ENCODE assay signal across 21 cellular contexts in the genomic region with DNA sequence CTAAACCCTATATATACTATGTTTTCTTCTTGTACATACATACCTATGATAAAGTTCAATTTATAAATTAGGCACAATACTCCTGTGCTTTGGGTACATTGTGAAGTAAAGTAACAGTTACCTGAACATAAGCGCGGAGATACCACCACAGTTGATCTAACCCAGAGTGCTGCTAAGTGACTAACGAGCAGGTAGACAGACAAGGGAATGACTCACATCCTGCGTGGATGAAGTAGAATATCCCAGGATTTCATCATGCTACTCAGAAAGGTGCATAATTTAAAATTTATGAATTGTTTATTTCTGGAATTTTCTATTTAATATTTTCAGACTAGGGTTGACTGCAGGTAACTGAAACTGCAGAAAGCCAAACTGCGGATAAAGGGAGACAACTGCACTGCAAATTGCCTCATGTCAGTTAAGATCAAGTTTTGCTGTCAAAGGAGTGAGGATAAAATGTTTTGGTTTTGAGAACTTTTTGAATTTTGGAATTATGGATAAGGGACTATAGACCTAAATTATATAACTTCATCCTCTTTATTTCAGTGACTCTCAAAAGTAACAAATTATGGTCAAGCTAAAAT. TPM values are rescaled to one million over a fixed set of nuclear protein-coding genes. Genes with fewer than 3 reads are reported as not detected.
DNase-seq lines count a peak whose midpoint lies in the region; ATAC-seq and TF ChIP-seq lines count a peak whose summit lies in the region.
"Had no signal": no experiment of that assay in that cellular context is flagged by ENCODE, and none has a peak within 500 bp of the region (broad histone marks: within the 10 kb centered on the region; RNA-seq: fewer than 3 reads in every experiment).

No MANE protein-coding gene starts in this region.

- peaks cover 0 to 14% (median 0%) of the 10 kb centered on the region in 4 donors for H3K36me3 ChIP-seq in transverse colon
- H3K36me3 ChIP-seq in Caco-2 (ENCODE audit: control insufficient read depth, insufficient read depth, low read length) = no peaks in the 10 kb centered on the region
- H3K36me3 ChIP-seq: pancreas, vagina had no signal

- H3K27me3 Mint-ChIP-seq in Caco-2 (ENCODE audit: insufficient read depth, unreplicated experiment) = no peaks in the 10 kb centered on the region
- H3K27me3 Mint-ChIP-seq: T-helper 17 cell had no signal

- no peak for TF ChIP-seq EP300 in transverse colon (IDR thresholded peaks at IDR 0.05; ENCODE audit: low read depth)

- no peak for TF ChIP-seq POLR2A in transverse colon (IDR thresholded peaks at IDR 0.05)

- TF ChIP-seq CTCF in transverse colon (IDR thresholded peaks at IDR 0.05) (no peak), Caco-2 (IDR thresholded peaks at IDR 0.05; ENCODE audit: insufficient read depth in 1 of 2, low read depth in 1 of 2, low read length in 1 of 2, severe bottlenecking in 1 of 2, unreplicated experiment in 1 of 2) (no peak)

- H3K27ac Mint-ChIP-seq in Caco-2 (ENCODE audit: unreplicated experiment) = no peak overlapping the region
- H3K27ac Mint-ChIP-seq: T-helper 17 cell had no signal

- H3K4me1 Mint-ChIP-seq in Caco-2 (ENCODE audit: low read depth, unreplicated experiment) = no peaks in the 10 kb centered on the region

- no peak for ATAC-seq in GM21515 (IDR thresholded peaks at IDR 0.05; ENCODE audit: unreplicated experiment)
- ATAC-seq: T-helper 17 cell had no signal

- H3K27me3 ChIP-seq in transverse colon (no peaks in the 10 kb centered on the region), Caco-2 (replicated peaks; ENCODE audit: control insufficient read depth, insufficient read depth, low read length) (no peaks in the 10 kb centered on the region)
- H3K27me3 ChIP-seq: esophagus squamous epithelium, pancreas, vagina had no signal

- POLR2A ChIA-PET in Caco-2 (lab: Charles Lee) = no interaction called here

- H3K36me3 Mint-ChIP-seq in Caco-2 (ENCODE audit: insufficient read depth, unreplicated experiment) = peaks cover 28% of the 10 kb centered on the region

- CTCF ChIA-PET in Caco-2 (lab: Charles Lee) = no interaction called here

- H3K9me3 Mint-ChIP-seq in Caco-2 (ENCODE audit: unreplicated experiment) = no peaks in the 10 kb centered on the region

- no TSS peak for BruUV-seq in Caco-2 (replicated peaks; lab: Mats Ljungman, UMichigan)

- DNase-seq in DMS53 (lab: John Stamatoyannopoulos, UW) = peak; percentile 66
- peak; percentile 49 for DNase-seq in HT1080 (ENCODE audit: low read depth)
- DNase-seq in amniotic epithelial cell (ENCODE audit: low read depth) = peak; percentile 69
- peak; percentile 26 for DNase-seq in glomerular visceral epithelial cell (ENCODE audit: extremely low spot score)
- no peak for DNase-seq in SHP77 treated with DMSO at 0.1 percent for 48 hours (lab: John Stamatoyannopoulos, UW)
- no peak for DNase-seq in transverse colon
- DNase-seq in Caco-2 = no peak
- DNase-seq: activated CD4-positive, alpha-beta T cell treated with anti-CD3 and anti-CD28 coated beads for 1 hour; AML-193; esophagus squamous epithelium; hippocampal formation; left ventricle myocardium inferior; NCI-H1417 treated with DMSO at 0.1 percent for 48 hours; NCI-H510A treated with DMSO at 0.1 percent for 48 hours; pancreas; RPMI8226; stimulated activated naive CD4-positive, alpha-beta T cell treated with Interleukin-2 at 50 U/mL for 16 hours; T-helper 17 cell had no signal

- WGBS in transverse colon (ENCODE audit: low coverage in 1 of 2), 2 donors = 87 to 95% methylated on average over 5 of the region's 5 CpGs

- H3K4me1 ChIP-seq in transverse colon (peaks cover 0 to 14% (median 3%) of the 10 kb centered on the region in 4 donors), Caco-2 (no peaks in the 10 kb centered on the region)
- H3K4me1 ChIP-seq: vagina had no signal

- H3K4me3 Mint-ChIP-seq in Caco-2 (ENCODE audit: unreplicated experiment) = no peak overlapping the region
- H3K4me3 Mint-ChIP-seq: T-helper 17 cell had no signal

- no peak overlapping the region for H3K4me3 ChIP-seq in transverse colon
- no peak overlapping the region for H3K4me3 ChIP-seq in Caco-2 (ENCODE audit: low read depth, low read length)
- H3K4me3 ChIP-seq: esophagus squamous epithelium, left ventricle myocardium inferior, pancreas, vagina had no signal

- in situ Hi-C loops in transverse colon (cut with MboI; ENCODE audit: low pct_ligation_motif_present in 1 of 4, low pct_unique_long_range_greater_than_20kb in 1 of 4, low sequenced_read_pairs in 3 of 4) = loop anchor here in 1 of 4 donors (10.0 to 25.0 kb wide), 2 partner anchors 435 to 1118 kb away; no protein-coding TSS in a partner anchor

- intact Hi-C loops in transverse colon (cut with DNase I; ENCODE audit: low total_unique reads) (no loop called here), Caco-2 (cut with micrococcal nuclease; ENCODE audit: unreplicated experiment) (no loop called here)

- no peak overlapping the region for H3K27ac ChIP-seq in transverse colon
- H3K27ac ChIP-seq: esophagus squamous epithelium, KMS-11, left ventricle myocardium inferior, pancreas, vagina had no signal

- H3K9me3 ChIP-seq in transverse colon (no peaks in the 10 kb centered on the region), Caco-2 (no peaks in the 10 kb centered on the region)
- H3K9me3 ChIP-seq: esophagus squamous epithelium, left ventricle myocardium inferior, pancreas, vagina had no signal

RNA-seq across cellular contexts. Expression of a gene that starts 14.4 kb away (rescaled TPM):
- 8.6 and 14.8 TPM in 2 replicates for total RNA-seq in HT1080 (2014; rRNA removed; shearing (Covaris generic))
- 15.0 and 16.8 TPM in 2 replicates for polyA plus RNA-seq in HT1080 (2015; cell fraction: cytosol; rRNA removed)
- polyA plus RNA-seq in HT1080 (2015; cell fraction: nucleus; rRNA removed) = 10.8 and 13.5 TPM in 2 replicates
- total RNA-seq in transverse colon (10 to 100 TPM in 3 of 4 donors, under 1 TPM in 1; 0.80 to 22.5 (median 17.6) TPM), Caco-2 (2022) (15.0 and 15.3 TPM in 2 replicates)

RNA-seq across cellular contexts. Expression of a gene that starts 15.5 kb away (rescaled TPM):
- total RNA-seq in HT1080 (2014; rRNA removed; shearing (Covaris generic)) = 3.7 and 3.9 TPM in 2 replicates
- 1.5 and 2.5 TPM in 2 replicates for polyA plus RNA-seq in HT1080 (2015; cell fraction: cytosol; rRNA removed)
- 4.2 and 5.5 TPM in 2 replicates for polyA plus RNA-seq in HT1080 (2015; cell fraction: nucleus; rRNA removed)
- total RNA-seq in transverse colon (1 to 10 TPM; 5.4 to 8.4 (median 7.5) TPM), Caco-2 (2022) (8.5 and 8.8 TPM in 2 replicates)

Comparison
In these comparisons a context has a peak if more than half of its experiments do, and no peak if none do; other contexts are left out.
1. DNase-seq: peak in DMS53 (single experiment), HT1080 (single experiment), amniotic epithelial cell (single experiment) and glomerular visceral epithelial cell (single experiment); none in SHP77 treated with DMSO at 0.1 percent for 48 hours (single experiment), transverse colon (single experiment) and Caco-2 (0 of 2).